In genomic region chr20:25227317-25227831, GRCh38 we compare ENCODE assay signal across 11 cellular contexts. TPM values are rescaled to one million over a fixed set of nuclear protein-coding genes. Genes with fewer than 3 reads are reported as not detected.
DNase-seq lines count a peak whose midpoint lies in the region; ATAC-seq and TF ChIP-seq lines count a peak whose summit lies in the region.
"Had no signal": no experiment of that assay in that cellular context is flagged by ENCODE, and none has a peak within 500 bp of the region (broad histone marks: within the 10 kb centered on the region; RNA-seq: fewer than 3 reads in every experiment).

No MANE protein-coding gene starts in this region.

- no peak for ATAC-seq in PC-3
- ATAC-seq in HG03045 (IDR thresholded peaks at IDR 0.05; ENCODE audit: unreplicated experiment), result no peak
- ATAC-seq in GM21515 (IDR thresholded peaks at IDR 0.05; ENCODE audit: unreplicated experiment), result no peak
- ATAC-seq: left colon had no signal

- H3K27me3 ChIP-seq in PC-3 (ENCODE audit: low read length), result no peaks in the 10 kb centered on the region
- H3K27me3 ChIP-seq in esophagus (ENCODE audit: control insufficient read depth in 1 of 2, insufficient read depth in 2 of 2, low read length in 2 of 2), result no peaks in the 10 kb centered on the region
- no peaks in the 10 kb centered on the region for H3K27me3 ChIP-seq in muscle layer of duodenum (ENCODE audit: low read depth, low read length)

- H3K79me2 ChIP-seq in PC-3 (ENCODE audit: low read length), result 0 out of 2 replicates have a peak, but pooled peaks cover 7% of the 10 kb centered on the region

- H3K9me3 ChIP-seq in PC-3 (ENCODE audit: low read length) (no peaks in the 10 kb centered on the region), esophagus (ENCODE audit: control insufficient read depth in 2 of 2, insufficient read depth in 1 of 2, low read depth in 1 of 2, low read length in 1 of 2) (no peaks in the 10 kb centered on the region), muscle layer of duodenum (ENCODE audit: control insufficient read depth in 1 of 2, low read length in 2 of 2) (no peaks in the 10 kb centered on the region)

- TF ChIP-seq CTCF in PC-3 (conservative IDR thresholded peaks at IDR 0.05; ENCODE audit: low read depth, low read length), result no peak

- H3K36me3 ChIP-seq in PC-3 (ENCODE audit: low read depth, low read length) (peaks cover 15% of the 10 kb centered on the region; the same call in 1 of the 2 replicates), esophagus (ENCODE audit: control insufficient read depth in 2 of 2, insufficient read depth in 2 of 2, low read length in 1 of 2) (peaks cover 0 to 11% of the 10 kb centered on the region in 2 donors), muscle layer of duodenum (ENCODE audit: control insufficient read depth in 1 of 2, insufficient read depth in 2 of 2, low read length in 2 of 2) (peaks cover 4 to 17% of the 10 kb centered on the region in 2 donors)

- H3F3A ChIP-seq in PC-3 (ENCODE audit: low read length, unreplicated experiment), result no peaks in the 10 kb centered on the region

- no peaks in the 10 kb centered on the region for H4K20me1 ChIP-seq in PC-3 (ENCODE audit: low read length)

- no peak overlapping the region for H2AFZ ChIP-seq in PC-3 (ENCODE audit: low read length)

- peak; percentile 71 for DNase-seq in AG08395 (ENCODE audit: low spot score)
- DNase-seq in PC-3, result peak; percentile 81
- DNase-seq in GM19238 (ENCODE audit: insufficient read length, low spot score), result no peak
- no peak for DNase-seq in COR-L47 (lab: John Stamatoyannopoulos, UW)
- DNase-seq: activated naive CD4-positive, alpha-beta T cell treated with Interleukin-2 at 50 U/mL for 16 hours; left colon had no signal

- POLR2A ChIA-PET in PC-3 (lab: Charles Lee; ENCODE audit: unreplicated experiment), result interaction anchor here (1.3 kb wide), 1 partner anchor 19 kb away, joined by 6 read pairs; no protein-coding TSS in a partner anchor

- H3K4me1 ChIP-seq in PC-3 (ENCODE audit: insufficient read depth, low read length), result peaks cover 49% of the 10 kb centered on the region
- H3K4me1 ChIP-seq in esophagus (ENCODE audit: control insufficient read depth in 2 of 2, insufficient read depth in 2 of 2, low read length in 1 of 2), result peaks cover 8 to 12% of the 10 kb centered on the region in 2 donors
- peaks cover 12 to 24% of the 10 kb centered on the region in 2 donors for H3K4me1 ChIP-seq in muscle layer of duodenum (ENCODE audit: control insufficient read depth in 1 of 2, insufficient read depth in 2 of 2, low read length in 2 of 2)

- H3K4me3 ChIP-seq in PC-3 (ENCODE audit: low read length) (no peak overlapping the region), esophagus (ENCODE audit: low read depth in 1 of 2, low read length in 2 of 2) (no peak overlapping the region), muscle layer of duodenum (ENCODE audit: low read depth in 1 of 2, low read length in 2 of 2) (no peak overlapping the region)
- H3K4me3 ChIP-seq: SK-N-MC had no signal

- WGBS in esophagus, 2 donors, result 34 to 45% methylated on average over 12 of the region's 12 CpGs

- CTCF ChIA-PET in PC-3 (lab: Charles Lee), result interaction anchor here (0.6 kb wide), 1 partner anchor 160 kb away, joined by 3 read pairs; no protein-coding TSS in a partner anchor

- H3K4me2 ChIP-seq in PC-3 (ENCODE audit: low read length), result peak overlapping the region; percentile 12

- intact Hi-C loops in PC-3 (cut with micrococcal nuclease), result no loop called here

- H3K9me2 ChIP-seq in PC-3 (replicated peaks; ENCODE audit: low read length), result no peaks in the 10 kb centered on the region

- peak overlapping the region; percentile 62 for H3K27ac ChIP-seq in PC-3 (ENCODE audit: low read length)
- peak overlapping the region; percentile 51 to 62 for H3K27ac ChIP-seq in esophagus (ENCODE audit: low read depth in 2 of 2, low read length in 1 of 2)
- H3K27ac ChIP-seq in muscle layer of duodenum (ENCODE audit: low read length), result peak overlapping the region; percentile 79
- H3K27ac ChIP-seq: SK-N-MC had no signal

- H3K9ac ChIP-seq in PC-3 (ENCODE audit: low read length), result peak overlapping the region; percentile 17; the same call in 1 of the 2 replicates

- BruUV-seq in PC-3 (replicated peaks; lab: Mats Ljungman, UMichigan), result no TSS peak

RNA-seq across cellular contexts. Expression of gene PYGB, which starts 20.5 kb away (rescaled TPM):
- total RNA-seq in PC-3 (2014; rRNA removed), result 216 and 245 TPM in 2 replicates
- 10 to 100 TPM; 38.0 to 59.7 TPM for polyA plus RNA-seq in esophagus

RNA-seq across cellular contexts. Expression of gene ENTPD6, which starts 31.9 kb away (rescaled TPM):
- total RNA-seq in PC-3 (2014; rRNA removed), result 122 and 150 TPM in 2 replicates
- polyA plus RNA-seq in esophagus, result 10 to 100 TPM; 26.4 to 38.5 TPM

Comparison
In these comparisons a context has a peak if more than half of its experiments do, and no peak if none do; other contexts are left out.
1. DNase-seq: peak in AG08395 (single experiment) and PC-3 (single experiment); none in GM19238 (single experiment) and COR-L47 (single experiment).
2. Peak in every context shown above with its lines, with median percentiles within 50 percentile points of each other: H3K27ac ChIP-seq.